8 cellular contexts compared by ENCODE assay signal in genomic region chr12:62933871-62934798, GRCh38. TPM values are rescaled to one million over a fixed set of nuclear protein-coding genes. Genes with fewer than 3 reads are reported as not detected.
DNase-seq lines count a peak whose midpoint lies in the region; ATAC-seq and TF ChIP-seq lines count a peak whose summit lies in the region.

No MANE protein-coding gene starts in this region.

- WGBS in right cardiac atrium: under 1% methylated on average over 65 of the region's 65 CpGs
- WGBS in psoas muscle, 3 donors: 0% methylated on average over 52 to 65 of the region's 65 CpGs

- TF ChIP-seq CTCF in GM12864 (IDR thresholded peaks at IDR 0.05; ENCODE audit: low read depth, low read length, missing control alignments): no peak
- no peak for TF ChIP-seq CTCF in psoas muscle (IDR thresholded peaks at IDR 0.05)

- peak overlapping the region; percentile 67 for H3K4me3 ChIP-seq in GM12864 (ENCODE audit: low read depth, low read length)
- peak overlapping the region; percentile 72 for H3K4me3 ChIP-seq in right cardiac atrium (ENCODE audit: low read length)
- H3K4me3 ChIP-seq in psoas muscle: peak overlapping the region; percentile 89

- intact Hi-C loops in right cardiac atrium (cut with DNase I) (loop anchor here in 2 of 4 donors (5.0 to 10.0 kb wide), 2 partner anchors 67 to 119 kb away; no protein-coding TSS in a partner anchor), psoas muscle (cut with DNase I) (loop anchor here in 1 of 2 donors (5.0 to 10.0 kb wide), 2 partner anchors 87 to 119 kb away; no protein-coding TSS in a partner anchor)

- DNase-seq in AG08395 (ENCODE audit: low spot score): peak; percentile 48
- no peak for DNase-seq in GM12864 (ENCODE audit: low read depth)
- DNase-seq in NCI-H2227 treated with DMSO at 0.1 percent for 48 hours (lab: John Stamatoyannopoulos, UW): peak; percentile 36
- peak; percentile 9 for DNase-seq in amniotic epithelial cell (ENCODE audit: low read depth)
- peak; percentile 50 to 79 (median 76) for DNase-seq in right cardiac atrium
- DNase-seq in psoas muscle: peak; percentile 39 to 67
- no peak for DNase-seq in SKM-1 treated with dmso at 0.1 percent for 144 hours (lab: John Stamatoyannopoulos, UW; ENCODE audit: unreplicated experiment)

- ATAC-seq in HG02763 (IDR thresholded peaks at IDR 0.05; ENCODE audit: unreplicated experiment) (peak; percentile 36), right cardiac atrium (peak; percentile 78 to 79), psoas muscle (peak; percentile 48 to 69 (median 58))

- H3K9me3 ChIP-seq in right cardiac atrium (ENCODE audit: control insufficient read depth, low read length): no peaks in the 10 kb centered on the region
- H3K9me3 ChIP-seq in psoas muscle: no peaks in the 10 kb centered on the region

- H3K27ac ChIP-seq in right cardiac atrium (ENCODE audit: low read length) (peak overlapping the region; percentile 4), psoas muscle (peak overlapping the region; percentile 48)

- H3K27me3 ChIP-seq in right cardiac atrium (ENCODE audit: control insufficient read depth, insufficient read depth) (no peaks in the 10 kb centered on the region), psoas muscle (ENCODE audit: insufficient read depth in 3 of 3, low read length in 2 of 3) (peaks cover 0 to 3% (median 0%) of the 10 kb centered on the region in 3 donors)

- H3K36me3 ChIP-seq in psoas muscle (ENCODE audit: insufficient read depth in 1 of 2, low read depth in 1 of 2): no peaks in the 10 kb centered on the region

- H3K4me1 ChIP-seq in right cardiac atrium (ENCODE audit: control insufficient read depth, insufficient read depth, low read length) (no peaks in the 10 kb centered on the region), psoas muscle (no peaks in the 10 kb centered on the region)

RNA-seq across cellular contexts. Expression of gene PPM1H, which starts 0.8 kb away (rescaled TPM):
- total RNA-seq in right cardiac atrium: 1 to 10 TPM; 3.2 to 4.4 (median 3.6) TPM
- polyA plus RNA-seq in right cardiac atrium: 1.0 TPM
- 1 to 10 TPM; 1.8 to 4.3 (median 3.1) TPM for total RNA-seq in psoas muscle
- polyA plus RNA-seq in psoas muscle: 1 to 10 TPM in 1 of 3 donors, under 1 TPM in 2; 0.65 to 1.2 (median 0.92) TPM

Comparison
In these comparisons a context has a peak if more than half of its experiments do, and no peak if none do; other contexts are left out.
1. DNase-seq: peak in AG08395 (single experiment), NCI-H2227 treated with DMSO at 0.1 percent for 48 hours (single experiment), amniotic epithelial cell (single experiment), right cardiac atrium (3 of 3) and psoas muscle (2 of 2); none in GM12864 (single experiment) and SKM-1 treated with dmso at 0.1 percent for 144 hours (single experiment).
2. Peak in every context shown above with its lines, with median percentiles within 50 percentile points of each other: H3K4me3 ChIP-seq and ATAC-seq.